8 cellular contexts compared by ENCODE assay signal in the genomic region with DNA sequence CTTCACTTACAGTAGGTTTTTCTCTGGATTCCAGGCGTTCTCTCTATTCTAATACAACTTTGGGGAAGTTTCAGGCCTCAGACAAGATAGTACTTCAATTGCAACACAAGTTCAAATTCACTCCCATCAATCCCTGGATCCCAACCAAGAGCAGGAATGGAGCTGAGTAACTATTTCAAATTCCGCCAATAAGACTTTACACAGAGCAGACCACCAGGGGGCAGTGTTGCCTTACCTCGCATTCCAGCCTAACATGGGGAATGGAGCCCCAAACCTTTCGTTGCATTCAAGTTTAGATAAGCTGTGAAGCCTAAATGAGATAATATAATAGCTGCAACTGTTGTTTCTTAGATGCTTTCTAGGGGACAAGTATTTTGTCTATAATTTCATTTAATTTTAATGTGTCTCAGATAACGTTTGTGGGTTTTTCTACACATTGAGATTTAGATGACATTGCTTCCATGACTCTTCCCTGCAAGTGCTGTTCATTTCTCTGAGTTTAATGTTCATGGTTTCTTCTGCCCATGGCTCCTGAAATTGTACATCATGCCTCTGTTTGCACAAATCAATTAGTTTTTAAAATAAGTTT.
DNase-seq lines count a peak whose midpoint lies in the region; ATAC-seq and TF ChIP-seq lines count a peak whose summit lies in the region.

No MANE protein-coding gene starts in this region.

- no peak for TF ChIP-seq POLR2A in thyroid gland (IDR thresholded peaks at IDR 0.05)

- H3K27me3 ChIP-seq in OCI-LY1 (ENCODE audit: insufficient read depth, low read length) (no peaks in the 10 kb centered on the region; the same call in 1 of the 2 replicates), thyroid gland (no peaks in the 10 kb centered on the region)

- 30 to 41% methylated on average over 5 of the region's 5 CpGs for WGBS in thyroid gland, 2 donors

- no peaks in the 10 kb centered on the region for H3F3A ChIP-seq in OCI-LY1 (ENCODE audit: insufficient read depth, low read length)

- H3K9me3 ChIP-seq in OCI-LY1 (ENCODE audit: low read length) = no peaks in the 10 kb centered on the region
- H3K9me3 ChIP-seq in thyroid gland = no peaks in the 10 kb centered on the region

- H3K79me2 ChIP-seq in OCI-LY1 (ENCODE audit: insufficient read depth, low read length) = no peaks in the 10 kb centered on the region

- H3K27ac ChIP-seq in OCI-LY1 (ENCODE audit: low read depth, low read length, poor library complexity, severe bottlenecking) (no peak overlapping the region), thyroid gland (no peak overlapping the region)

- no peak overlapping the region for H3K9ac ChIP-seq in OCI-LY1 (ENCODE audit: low read length)

- H3K36me3 ChIP-seq in OCI-LY1 (ENCODE audit: insufficient read depth, low read length) (no peaks in the 10 kb centered on the region), thyroid gland (no peaks in the 10 kb centered on the region)

- H3K4me1 ChIP-seq in OCI-LY1 (ENCODE audit: insufficient read depth, low read length, severe bottlenecking) = no peaks in the 10 kb centered on the region
- H3K4me1 ChIP-seq in thyroid gland = no peaks in the 10 kb centered on the region

- no peak overlapping the region for H3K4me2 ChIP-seq in OCI-LY1 (ENCODE audit: low read length)

- peak; percentile 61 for DNase-seq in COR-L47 (lab: John Stamatoyannopoulos, UW)
- peak; percentile 47 for DNase-seq in activated T-cell treated with anti-CD3 and anti-CD28 coated beads, Interleukin-2, amount 50 U/mL, for 1 hour
- peak; percentile 82 for DNase-seq in fibroblast of the aortic adventitia (ENCODE audit: low read depth)
- DNase-seq in omental fat pad (ENCODE audit: low spot score) = peak; percentile 62
- DNase-seq in thyroid gland = peak; percentile 50 to 76

- no peak overlapping the region for H2AFZ ChIP-seq in OCI-LY1 (ENCODE audit: low read length)

- ATAC-seq in GM19328 (IDR thresholded peaks at IDR 0.05; ENCODE audit: unreplicated experiment) (peak; percentile 75), HG03521 (IDR thresholded peaks at IDR 0.05; ENCODE audit: unreplicated experiment) (peak; percentile 75), omental fat pad (ENCODE audit: low FRiP score) (peak; percentile 62)

- TF ChIP-seq CTCF in OCI-LY1 (IDR thresholded peaks at IDR 0.05; ENCODE audit: low read length) (peak; percentile 88), fibroblast of the aortic adventitia (IDR thresholded peaks at IDR 0.05; ENCODE audit: insufficient read depth, low read length) (peak; percentile 87), omental fat pad (IDR thresholded peaks at IDR 0.05) (peak in 1 of 3 donors; percentile 45), thyroid gland (IDR thresholded peaks at IDR 0.05) (peak; percentile 39 to 80 (median 58))

- H3K4me3 ChIP-seq in OCI-LY1 (ENCODE audit: low read depth, low read length, poor library complexity, severe bottlenecking) = no peak overlapping the region
- no peak overlapping the region for H3K4me3 ChIP-seq in fibroblast of the aortic adventitia (ENCODE audit: low read depth, low read length)
- H3K4me3 ChIP-seq in thyroid gland (replicated peaks in 1 of 3) = no peak overlapping the region

- H4K20me1 ChIP-seq in OCI-LY1 (ENCODE audit: insufficient read depth, low read length) = no peaks in the 10 kb centered on the region

- intact Hi-C loops in thyroid gland (cut with DNase I) = no loop called here

- no peaks in the 10 kb centered on the region for H3K9me2 ChIP-seq in OCI-LY1 (ENCODE audit: low read depth, low read length)
